In genomic region chr20:840858-841567, GRCh38 we compare ENCODE assay signal across 8 cellular contexts. TPM values are rescaled to one million over a fixed set of nuclear protein-coding genes. Genes with fewer than 3 reads are reported as not detected.
A peak's percentile ranks its signal among the peaks of the same experiment; 100 is the strongest.
DNase-seq lines count a peak whose midpoint lies in the region; ATAC-seq and TF ChIP-seq lines count a peak whose summit lies in the region.

No MANE protein-coding gene starts in this region.

- WGBS in thyroid gland, 2 donors = 30 to 54% methylated on average over 14 to 23 of the region's 59 CpGs

- TF ChIP-seq POLR2A in thyroid gland (IDR thresholded peaks at IDR 0.05) = peak in 1 of 2 donors; percentile 23

- no peak for ATAC-seq in GM18870 (IDR thresholded peaks at IDR 0.05; ENCODE audit: unreplicated experiment)

- no peaks in the 10 kb centered on the region for H3K9me3 ChIP-seq in ascending aorta
- no peaks in the 10 kb centered on the region for H3K9me3 ChIP-seq in thyroid gland

- CTCF ChIA-PET in GM10248 (lab: Yijun Ruan, JAX) = no interaction called here

- H3K27me3 ChIP-seq in ascending aorta = peaks cover 7% of the 10 kb centered on the region
- no peaks in the 10 kb centered on the region for H3K27me3 ChIP-seq in thyroid gland

- DNase-seq in activated effector memory CD4-positive, alpha-beta T cell treated with anti-CD3 and anti-CD28 coated beads, Interleukin-2, amount 50 U/mL, for 16 hours = peak; percentile 76
- DNase-seq in activated effector memory CD4-positive, alpha-beta T cell treated with Interleukin-2 at 50 U/mL for 16 hours = no peak
- no peak for DNase-seq in ascending aorta (ENCODE audit: low spot score in 2 of 2)
- DNase-seq in kidney tubule cell (ENCODE audit: low spot score) = peak; percentile 43
- DNase-seq in thyroid gland = peak; percentile 71 to 75
- no peak for DNase-seq in GM10248 (ENCODE audit: extremely low spot score)
- DNase-seq in hepatic stellate cell (ENCODE audit: low spot score) = no peak

- H3K27ac ChIP-seq in ascending aorta (no peak overlapping the region), thyroid gland (no peak overlapping the region)

- POLR2A ChIA-PET in GM10248 (lab: Yijun Ruan, JAX) = no interaction called here

- H3K36me3 ChIP-seq in ascending aorta (no peaks in the 10 kb centered on the region), thyroid gland (no peaks in the 10 kb centered on the region)

- peak overlapping the region; percentile 41 to 58 for H3K4me3 ChIP-seq in ascending aorta
- peak overlapping the region; percentile 24 to 52 (median 31) for H3K4me3 ChIP-seq in thyroid gland (replicated peaks in 1 of 3)

- intact Hi-C loops in ascending aorta (cut with DNase I) (no loop called here), thyroid gland (cut with DNase I) (no loop called here)

- H3K4me1 ChIP-seq in ascending aorta (peaks cover 7 to 9% of the 10 kb centered on the region in 2 donors), thyroid gland (peaks cover 23 to 33% of the 10 kb centered on the region in 2 donors)

- no peak for TF ChIP-seq CTCF in ascending aorta (IDR thresholded peaks at IDR 0.05)
- TF ChIP-seq CTCF in thyroid gland (IDR thresholded peaks at IDR 0.05) = no peak
- TF ChIP-seq CTCF in GM10248 (IDR thresholded peaks at IDR 0.05; ENCODE audit: control extremely low read depth, extremely low read depth, low read depth, missing control alignments) = no peak

RNA-seq across cellular contexts. Expression of gene FAM110A, which starts 7.5 kb away (rescaled TPM):
- total RNA-seq in ascending aorta (9.7 TPM), thyroid gland (10 to 100 TPM in 1 of 4 donors, 1 to 10 TPM in 3; 7.0 to 15.5 (median 8.5) TPM)

Comparison
In these comparisons a context has a peak if more than half of its experiments do, and no peak if none do; other contexts are left out.
1. DNase-seq: peak in activated effector memory CD4-positive, alpha-beta T cell treated with anti-CD3 and anti-CD28 coated beads, Interleukin-2, amount 50 U/mL, for 16 hours (single experiment), kidney tubule cell (single experiment) and thyroid gland (2 of 2); none in activated effector memory CD4-positive, alpha-beta T cell treated with Interleukin-2 at 50 U/mL for 16 hours (single experiment), ascending aorta (0 of 2), GM10248 (single experiment) and hepatic stellate cell (single experiment).